19 cellular contexts compared by ENCODE assay signal in the genomic region with DNA sequence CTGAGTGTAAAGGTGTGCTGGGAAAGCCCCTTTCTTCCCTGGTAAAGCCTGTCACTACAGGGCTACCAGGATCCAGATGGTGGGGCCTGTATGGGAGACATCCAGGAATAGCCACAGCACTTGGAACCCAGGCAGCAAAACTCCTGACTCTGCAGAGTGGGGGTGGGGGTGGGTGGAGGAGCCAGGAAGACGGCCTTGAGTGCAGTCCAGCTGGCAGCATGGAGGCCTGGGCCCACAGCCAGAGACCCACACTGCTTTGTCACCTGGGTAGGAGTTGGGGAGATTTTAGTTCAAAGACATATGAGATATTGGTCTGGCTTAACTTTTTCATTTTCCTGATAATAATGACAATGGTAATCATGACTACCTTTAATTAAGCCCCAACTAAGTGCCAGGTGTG.
DNase-seq lines count a peak whose midpoint lies in the region; ATAC-seq and TF ChIP-seq lines count a peak whose summit lies in the region.
"Had no signal": no experiment of that assay in that cellular context is flagged by ENCODE, and none has a peak within 500 bp of the region (broad histone marks: within the 10 kb centered on the region; RNA-seq: fewer than 3 reads in every experiment).

No MANE protein-coding gene starts in this region.

- H3K4me3 ChIP-seq in right atrium auricular region (no peak overlapping the region), adrenal gland (no peak overlapping the region), thyroid gland (replicated peaks in 1 of 3) (no peak overlapping the region)
- H3K4me3 ChIP-seq: neural progenitor cell had no signal

- H3K9me3 ChIP-seq in right atrium auricular region (no peaks in the 10 kb centered on the region), adrenal gland (replicated peaks in 1 of 3) (no peaks in the 10 kb centered on the region), thyroid gland (no peaks in the 10 kb centered on the region)

- TF ChIP-seq POLR2A in adrenal gland (IDR thresholded peaks at IDR 0.05) (no peak), thyroid gland (IDR thresholded peaks at IDR 0.05) (no peak)

- H3K27ac ChIP-seq in right atrium auricular region (no peak overlapping the region), adrenal gland (peak overlapping the region in 3 of 5 donors; percentile 10 to 30 (median 24)), thyroid gland (no peak overlapping the region)
- H3K27ac ChIP-seq: brain microvascular endothelial cell, neural progenitor cell had no signal

- H3K4me1 ChIP-seq in right atrium auricular region, result peaks cover 0 to 5% of the 10 kb centered on the region in 2 donors
- peaks cover 15 to 16% of the 10 kb centered on the region in 2 donors for H3K4me1 ChIP-seq in adrenal gland (replicated peaks in 1 of 2)
- peaks cover 3 to 6% of the 10 kb centered on the region in 2 donors for H3K4me1 ChIP-seq in thyroid gland

- H3K27me3 ChIP-seq in right atrium auricular region (no peaks in the 10 kb centered on the region), adrenal gland (no peaks in the 10 kb centered on the region), thyroid gland (no peaks in the 10 kb centered on the region)
- H3K27me3 ChIP-seq: brain microvascular endothelial cell, neural progenitor cell had no signal

- peak; percentile 80 for DNase-seq in Right ventricle myocardium superior
- DNase-seq in right atrium auricular region (ENCODE audit: low spot score), result no peak
- DNase-seq in adrenal gland, result peak; percentile 85 to 95 (median 92)
- DNase-seq in left ventricle myocardium superior, result peak; percentile 84
- peak; percentile 72 to 76 for DNase-seq in thyroid gland
- DNase-seq in NCI-H187 (lab: John Stamatoyannopoulos, UW), result no peak
- no peak for DNase-seq in GM10266 (ENCODE audit: extremely low spot score)
- DNase-seq in DMS53 treated with DMSO at 0.1 percent for 48 hours (lab: John Stamatoyannopoulos, UW; ENCODE audit: unreplicated experiment), result no peak
- DNase-seq: activated CD8-positive, alpha-beta memory T cell treated with anti-CD3 and anti-CD28 coated beads, Interleukin-2, amount 50 U/mL, for 4 hours; activated naive CD8-positive, alpha-beta T cell treated with anti-CD3 and anti-CD28 coated beads for 36 hours; brain microvascular endothelial cell; Calu3; GOT3; IMR-90; left colon; MM.1S; NCI-H1436 treated with DMSO at 0.1 percent for 48 hours had no signal

- no peaks in the 10 kb centered on the region for H3K36me3 ChIP-seq in right atrium auricular region
- no peaks in the 10 kb centered on the region for H3K36me3 ChIP-seq in adrenal gland (replicated peaks in 1 of 2)
- H3K36me3 ChIP-seq in thyroid gland, result no peaks in the 10 kb centered on the region
- H3K36me3 ChIP-seq: brain microvascular endothelial cell, neural progenitor cell had no signal

- WGBS in adrenal gland, 4 donors, result 25 to 33% (median 29%) methylated on average over 1 of the region's 1 CpG
- 0 to 18% methylated on average over 1 of the region's 1 CpG for WGBS in thyroid gland, 2 donors

- ATAC-seq in Right ventricle myocardium superior (ENCODE audit: poor library complexity) (peak; percentile 96), left ventricle myocardium superior (peak; percentile 99)
- ATAC-seq: activated T-helper 17 cell treated with anti-CD3 and anti-CD28 coated beads, Interleukin-2, amount 50 U/mL, for 72 hours; left colon had no signal

- TF ChIP-seq CTCF in right atrium auricular region (IDR thresholded peaks at IDR 0.05) (no peak), adrenal gland (IDR thresholded peaks at IDR 0.05) (no peak), thyroid gland (IDR thresholded peaks at IDR 0.05) (no peak), GM10266 (IDR thresholded peaks at IDR 0.05; ENCODE audit: control insufficient read depth, insufficient read depth, low read depth, missing control alignments) (no peak)

- intact Hi-C loops in Right ventricle myocardium superior (cut with DNase I), result no loop called here
- intact Hi-C loops in adrenal gland (cut with DNase I), result no loop called here
- intact Hi-C loops in left ventricle myocardium superior (cut with micrococcal nuclease), result no loop called here
- intact Hi-C loops in thyroid gland (cut with DNase I), result no loop called here

Comparison
In these comparisons a context has a peak if more than half of its experiments do, and no peak if none do; other contexts are left out.
1. DNase-seq: peak in Right ventricle myocardium superior (single experiment), adrenal gland (7 of 7), left ventricle myocardium superior (single experiment) and thyroid gland (2 of 2); none in right atrium auricular region (single experiment), NCI-H187 (0 of 2), GM10266 (single experiment) and DMS53 treated with DMSO at 0.1 percent for 48 hours (single experiment).
2. H3K27ac ChIP-seq: peak in adrenal gland (3 of 5); none in right atrium auricular region (0 of 2) and thyroid gland (0 of 3).